ENCODE assay signal across 24 cellular contexts in genomic region chr22:45832180-45832579, GRCh38.
A peak's percentile ranks its signal among the peaks of the same experiment; 100 is the strongest.
DNase-seq lines count a peak whose midpoint lies in the region; ATAC-seq, FAIRE-seq and TF ChIP-seq lines count a peak whose summit lies in the region.
"Had no signal": no experiment of that assay in that cellular context is flagged by ENCODE, and none has a peak within 500 bp of the region (broad histone marks: within the 10 kb centered on the region; RNA-seq: fewer than 3 reads in every experiment).

No MANE protein-coding gene starts in this region.

- H3K27ac Mint-ChIP-seq in central memory CD8-positive, alpha-beta T cell (ENCODE audit: low read depth) = peak overlapping the region; percentile 1
- H3K27ac Mint-ChIP-seq in activated T-cell treated with anti-CD3 and anti-CD28 coated beads, Interleukin-2, amount 50 U/mL, for 24 hours = no peak overlapping the region
- H3K27ac Mint-ChIP-seq in activated CD8-positive, alpha-beta T cell treated with anti-CD3 and anti-CD28 coated beads, Interleukin-2, amount 10 ng/mL, durations not matched to agents 7 days and 5 days = no peak overlapping the region
- H3K27ac Mint-ChIP-seq: activated B cell treated with CpG ODN at 0.5 μM for 24 hours; activated naive CD8-positive, alpha-beta T cell treated with anti-CD3 and anti-CD28 coated beads for 36 hours; CD8-positive, alpha-beta memory T cell; stimulated activated effector memory CD8-positive, alpha-beta T cell treated with anti-CD3 and anti-CD28 coated beads, Interleukin-12 subunit alpha, Interleukin-12 subunit beta, amount 100 ng/mL, for 72 hours; T-helper 2 cell treated with Interferon-gamma antibody and Interleukin-4, amounts not matched to agents 5 μg/mL and 100 μg/mL, for 36 hours had no signal

- peak; percentile 44 for FAIRE-seq in keratinocyte (lab: Jason Lieb, UNC)
- FAIRE-seq: bronchial epithelial cell had no signal

- H4K20me1 ChIP-seq in Loucy (ENCODE audit: insufficient read depth, low read length, poor library complexity, severe bottlenecking) (no peaks in the 10 kb centered on the region), keratinocyte (ENCODE audit: control insufficient read depth, extremely low read depth, insufficient read depth, low read length) (no peaks in the 10 kb centered on the region)

- H3F3A ChIP-seq in Loucy (ENCODE audit: low read depth) = no peaks in the 10 kb centered on the region

- 0 out of 2 replicates have a peak, but pooled peaks cover 5% of the 10 kb centered on the region for H3K9me3 ChIP-seq in Loucy (ENCODE audit: insufficient read depth, low read depth, low read length)
- H3K9me3 ChIP-seq in keratinocyte (ENCODE audit: control insufficient read depth, low read depth, low read length) = no peaks in the 10 kb centered on the region
- H3K9me3 ChIP-seq: left lung, neutrophil, testis had no signal

- dilution Hi-C loops in keratinocyte (cut with MboI; ENCODE audit: extremely low pct_ligation_motif_present, low sequenced_read_pairs) = no loop called here

- H3K36me3 Mint-ChIP-seq in central memory CD8-positive, alpha-beta T cell (ENCODE audit: insufficient read depth) = peaks cover 8% of the 10 kb centered on the region
- H3K36me3 Mint-ChIP-seq in activated T-cell treated with anti-CD3 and anti-CD28 coated beads, Interleukin-2, amount 50 U/mL, for 24 hours (ENCODE audit: low read depth) = peaks cover 66% of the 10 kb centered on the region
- peaks cover 4% of the 10 kb centered on the region for H3K36me3 Mint-ChIP-seq in activated CD8-positive, alpha-beta T cell treated with anti-CD3 and anti-CD28 coated beads, Interleukin-2, amount 10 ng/mL, durations not matched to agents 7 days and 5 days (ENCODE audit: low read depth)

- TF ChIP-seq CTCF in AG09309 (IDR thresholded peaks at IDR 0.05; ENCODE audit: control insufficient read depth, insufficient read depth, low read depth, low read length, missing control alignments) = peak; percentile 17
- TF ChIP-seq CTCF in Loucy (conservative IDR thresholded peaks at IDR 0.05; ENCODE audit: low read length) = peak; percentile 34
- TF ChIP-seq CTCF in keratinocyte (optimal IDR thresholded peaks at IDR 0.05 in 1 of 3, IDR thresholded peaks at IDR 0.05 in 1 of 3, conservative IDR thresholded peaks at IDR 0.05 in 1 of 3; ENCODE audit: extremely low read depth in 1 of 3, insufficient read depth in 2 of 3, low read length in 3 of 3) = peak; percentile 28 to 36 (median 34)

- H3K4me1 Mint-ChIP-seq in central memory CD8-positive, alpha-beta T cell = peaks cover 6% of the 10 kb centered on the region
- no peaks in the 10 kb centered on the region for H3K4me1 Mint-ChIP-seq in activated T-cell treated with anti-CD3 and anti-CD28 coated beads, Interleukin-2, amount 50 U/mL, for 24 hours (ENCODE audit: low read depth)
- H3K4me1 Mint-ChIP-seq in activated CD8-positive, alpha-beta T cell treated with anti-CD3 and anti-CD28 coated beads, Interleukin-2, amount 10 ng/mL, durations not matched to agents 7 days and 5 days (ENCODE audit: low read depth) = peaks cover 8% of the 10 kb centered on the region
- H3K4me1 Mint-ChIP-seq: stimulated activated effector memory CD8-positive, alpha-beta T cell treated with anti-CD3 and anti-CD28 coated beads, Interleukin-12 subunit alpha, Interleukin-12 subunit beta, amount 100 ng/mL, for 72 hours had no signal

- H3K4me3 ChIP-seq in AG09309 (ENCODE audit: control insufficient read depth, low read depth, low read length) (no peak overlapping the region), Loucy (ENCODE audit: low read length, poor library complexity, severe bottlenecking) (no peak overlapping the region), keratinocyte (ENCODE audit: control insufficient read depth in 2 of 3, extremely low read depth in 1 of 3, insufficient read depth in 2 of 3, low read depth in 1 of 3, low read length in 3 of 3) (no peak overlapping the region)
- H3K4me3 ChIP-seq: left lung, testis had no signal

- H3K9me3 Mint-ChIP-seq in central memory CD8-positive, alpha-beta T cell = no peaks in the 10 kb centered on the region
- H3K9me3 Mint-ChIP-seq in activated T-cell treated with anti-CD3 and anti-CD28 coated beads, Interleukin-2, amount 50 U/mL, for 24 hours = no peaks in the 10 kb centered on the region
- H3K9me3 Mint-ChIP-seq in activated CD8-positive, alpha-beta T cell treated with anti-CD3 and anti-CD28 coated beads, Interleukin-2, amount 10 ng/mL, durations not matched to agents 7 days and 5 days (ENCODE audit: insufficient read depth) = no peaks in the 10 kb centered on the region
- H3K9me3 Mint-ChIP-seq: activated naive CD8-positive, alpha-beta T cell treated with anti-CD3 and anti-CD28 coated beads for 36 hours; CD8-positive, alpha-beta memory T cell; stimulated activated effector memory CD8-positive, alpha-beta T cell treated with anti-CD3 and anti-CD28 coated beads, Interleukin-12 subunit alpha, Interleukin-12 subunit beta, amount 100 ng/mL, for 72 hours; T-helper 2 cell treated with Interferon-gamma antibody and Interleukin-4, amounts not matched to agents 5 μg/mL and 100 μg/mL, for 36 hours had no signal

- peaks cover 6% of the 10 kb centered on the region for H3K4me1 ChIP-seq in Loucy (ENCODE audit: insufficient read depth, low read length, poor library complexity, severe bottlenecking)
- peaks cover 35% of the 10 kb centered on the region for H3K4me1 ChIP-seq in keratinocyte (ENCODE audit: control insufficient read depth, extremely low read depth, insufficient read depth, low read length)
- H3K4me1 ChIP-seq: left lung, testis had no signal

- no peak overlapping the region for H3K4me3 Mint-ChIP-seq in central memory CD8-positive, alpha-beta T cell
- no peak overlapping the region for H3K4me3 Mint-ChIP-seq in activated T-cell treated with anti-CD3 and anti-CD28 coated beads, Interleukin-2, amount 50 U/mL, for 24 hours
- no peak overlapping the region for H3K4me3 Mint-ChIP-seq in activated CD8-positive, alpha-beta T cell treated with anti-CD3 and anti-CD28 coated beads, Interleukin-2, amount 10 ng/mL, durations not matched to agents 7 days and 5 days
- H3K4me3 Mint-ChIP-seq: activated B cell treated with CpG ODN at 0.5 μM for 24 hours; activated naive CD8-positive, alpha-beta T cell treated with anti-CD3 and anti-CD28 coated beads for 36 hours; CD8-positive, alpha-beta memory T cell; stimulated activated effector memory CD8-positive, alpha-beta T cell treated with anti-CD3 and anti-CD28 coated beads, Interleukin-12 subunit alpha, Interleukin-12 subunit beta, amount 100 ng/mL, for 72 hours; T-helper 2 cell treated with Interferon-gamma antibody and Interleukin-4, amounts not matched to agents 5 μg/mL and 100 μg/mL, for 36 hours had no signal

- no peak overlapping the region for H2AFZ ChIP-seq in Loucy (ENCODE audit: low read length)
- no peak overlapping the region for H2AFZ ChIP-seq in keratinocyte (ENCODE audit: control insufficient read depth, low read length)

- H3K27me3 Mint-ChIP-seq in central memory CD8-positive, alpha-beta T cell = no peaks in the 10 kb centered on the region
- no peaks in the 10 kb centered on the region for H3K27me3 Mint-ChIP-seq in activated T-cell treated with anti-CD3 and anti-CD28 coated beads, Interleukin-2, amount 50 U/mL, for 24 hours
- H3K27me3 Mint-ChIP-seq in activated CD8-positive, alpha-beta T cell treated with anti-CD3 and anti-CD28 coated beads, Interleukin-2, amount 10 ng/mL, durations not matched to agents 7 days and 5 days (ENCODE audit: low read depth) = no peaks in the 10 kb centered on the region
- H3K27me3 Mint-ChIP-seq: activated B cell treated with CpG ODN at 0.5 μM for 24 hours; activated naive CD8-positive, alpha-beta T cell treated with anti-CD3 and anti-CD28 coated beads for 36 hours had no signal

- H3K79me2 ChIP-seq in Loucy (ENCODE audit: insufficient read depth, low read length) (no peaks in the 10 kb centered on the region), keratinocyte (ENCODE audit: control insufficient read depth, insufficient read depth, low read length) (no peaks in the 10 kb centered on the region)

- H3K4me2 ChIP-seq in Loucy (ENCODE audit: low read depth, low read length, poor library complexity, severe bottlenecking) = no peak overlapping the region
- H3K4me2 ChIP-seq in keratinocyte (ENCODE audit: control insufficient read depth, extremely low read depth, insufficient read depth, low read depth, low read length) = peak overlapping the region; percentile 65

- H3K27ac ChIP-seq in keratinocyte (ENCODE audit: control insufficient read depth, insufficient read depth, low read length) = peak overlapping the region; percentile 10
- H3K27ac ChIP-seq: left lung, neutrophil, testis had no signal

- ATAC-seq in central memory CD8-positive, alpha-beta T cell (replicated peaks; ENCODE audit: extremely low read depth, poor library complexity, severe bottlenecking) = no peak
- no peak for ATAC-seq in left lobe of liver
- ATAC-seq in activated CD8-positive, alpha-beta T cell treated with anti-CD3 and anti-CD28 coated beads, Interleukin-2, amount 10 ng/mL, durations not matched to agents 7 days and 5 days = no peak
- ATAC-seq: stimulated activated effector memory CD8-positive, alpha-beta T cell treated with anti-CD3 and anti-CD28 coated beads, Interleukin-12 subunit alpha, Interleukin-12 subunit beta, amount 100 ng/mL, for 72 hours had no signal

- no peaks in the 10 kb centered on the region for H3K9me2 ChIP-seq in Loucy (replicated peaks; ENCODE audit: low read depth, low read length)

- H3K9ac ChIP-seq in Loucy (ENCODE audit: low read depth, low read length, poor library complexity, severe bottlenecking) (no peak overlapping the region), keratinocyte (ENCODE audit: control insufficient read depth, extremely low read depth, insufficient read depth, low read length) (no peak overlapping the region)

- POLR2A ChIA-PET in activated CD8-positive, alpha-beta T cell treated with anti-CD3 and anti-CD28 coated beads, Interleukin-2, amount 10 ng/mL, durations not matched to agents 7 days and 5 days (lab: Charles Lee) = no interaction called here

- CTCF ChIA-PET in activated CD8-positive, alpha-beta T cell treated with anti-CD3 and anti-CD28 coated beads, Interleukin-2, amount 10 ng/mL, durations not matched to agents 7 days and 5 days (lab: Charles Lee) = no interaction called here

- no peak for DNase-seq in AG09309 (ENCODE audit: low read depth)
- no peak for DNase-seq in central memory CD8-positive, alpha-beta T cell (ENCODE audit: low spot score in 2 of 2)
- no peak for DNase-seq in keratinocyte (ENCODE audit: low read depth, low spot score)
- no peak for DNase-seq in stimulated activated naive CD4-positive, alpha-beta T cell (lab: John Stamatoyannopoulos, UW)
- no peak for DNase-seq in left lobe of liver (ENCODE audit: low spot score)
- no peak for DNase-seq in activated T-cell treated with anti-CD3 and anti-CD28 coated beads, Interleukin-2, amount 50 U/mL, for 24 hours
- no peak for DNase-seq in activated CD8-positive, alpha-beta T cell treated with anti-CD3 and anti-CD28 coated beads, Interleukin-2, amount 10 ng/mL, durations not matched to agents 7 days and 5 days
- DNase-seq: activated B cell treated with CpG ODN at 0.5 μM for 24 hours; activated CD8-positive, alpha-beta memory T cell treated with anti-CD3 and anti-CD28 coated beads for 24 hours; activated naive CD8-positive, alpha-beta T cell treated with anti-CD3 and anti-CD28 coated beads for 36 hours; CD8-positive, alpha-beta memory T cell; left lung; NCI-H1436 treated with DMSO at 0.1 percent for 48 hours; NCI-H2171 treated with DMSO at 0.1 percent for 48 hours; NCI-H69; retina; SHP77 treated with DMSO at 0.1 percent for 48 hours; stimulated activated CD4-positive, alpha-beta T cell treated with anti-CD3 and anti-CD28 coated beads, Interleukin-15, amount 100 ng/mL, for 24 hours; testis had no signal

- H3K36me3 ChIP-seq in Loucy (ENCODE audit: insufficient read depth, low read length) = peaks cover 7% of the 10 kb centered on the region; the same call in 1 of the 2 replicates
- peaks cover 0 to 4% of the 10 kb centered on the region in 2 experiments for H3K36me3 ChIP-seq in keratinocyte (ENCODE audit: control insufficient read depth in 2 of 2, extremely low read depth in 1 of 2, insufficient read depth in 2 of 2, low read length in 2 of 2)

- no peaks in the 10 kb centered on the region for H3K27me3 ChIP-seq in Loucy (ENCODE audit: insufficient read depth, low read length, poor library complexity, severe bottlenecking)
- no peaks in the 10 kb centered on the region for H3K27me3 ChIP-seq in keratinocyte (ENCODE audit: control insufficient read depth, extremely low read depth, insufficient read depth, low read length)
- H3K27me3 ChIP-seq: left lung, neutrophil, testis had no signal

- no peaks in the 10 kb centered on the region for H3K9me1 ChIP-seq in keratinocyte (ENCODE audit: control insufficient read depth, extremely low read depth, insufficient read depth, low read length)
